In genomic region chr6:33249732-33250625, GRCh38 we compare ENCODE assay signal across 8 cellular contexts. TPM values are rescaled to one million over a fixed set of nuclear protein-coding genes. Genes with fewer than 3 reads are reported as not detected.
DNase-seq lines count a peak whose midpoint lies in the region; ATAC-seq and TF ChIP-seq lines count a peak whose summit lies in the region.

No MANE protein-coding gene starts in this region.

- no peaks in the 10 kb centered on the region for H3K27me3 Mint-ChIP-seq in CD4-positive, CD25-positive, alpha-beta regulatory T cell
- no peaks in the 10 kb centered on the region for H3K27me3 Mint-ChIP-seq in activated CD8-positive, alpha-beta T cell treated with anti-CD3 and anti-CD28 coated beads for 36 hours
- H3K27me3 Mint-ChIP-seq in progenitor cell of endocrine pancreas = peaks cover 15% of the 10 kb centered on the region

- peak overlapping the region; percentile 89 for H3K4me3 ChIP-seq in CD4-positive, CD25-positive, alpha-beta regulatory T cell (ENCODE audit: low read depth, low read length)

- H3K4me3 Mint-ChIP-seq in CD4-positive, CD25-positive, alpha-beta regulatory T cell = peak overlapping the region; percentile 88 to 98 (median 90)
- peak overlapping the region; percentile 92 for H3K4me3 Mint-ChIP-seq in activated CD8-positive, alpha-beta T cell treated with anti-CD3 and anti-CD28 coated beads for 36 hours
- peak overlapping the region; percentile 73 for H3K4me3 Mint-ChIP-seq in progenitor cell of endocrine pancreas (ENCODE audit: low read depth)

- peaks cover 8% of the 10 kb centered on the region for H3K36me3 ChIP-seq in CD4-positive, CD25-positive, alpha-beta regulatory T cell (ENCODE audit: control insufficient read depth, insufficient read depth, low read length)

- H3K4me1 Mint-ChIP-seq in CD4-positive, CD25-positive, alpha-beta regulatory T cell = peaks cover 14 to 40% (median 27%) of the 10 kb centered on the region in 4 donors
- peaks cover 34% of the 10 kb centered on the region for H3K4me1 Mint-ChIP-seq in activated CD8-positive, alpha-beta T cell treated with anti-CD3 and anti-CD28 coated beads for 36 hours (ENCODE audit: low read depth)
- H3K4me1 Mint-ChIP-seq in progenitor cell of endocrine pancreas (ENCODE audit: low read depth) = peaks cover 18% of the 10 kb centered on the region

- no peaks in the 10 kb centered on the region for H3K9me3 Mint-ChIP-seq in CD4-positive, CD25-positive, alpha-beta regulatory T cell
- H3K9me3 Mint-ChIP-seq in activated CD8-positive, alpha-beta T cell treated with anti-CD3 and anti-CD28 coated beads for 36 hours = no peaks in the 10 kb centered on the region
- H3K9me3 Mint-ChIP-seq in progenitor cell of endocrine pancreas (ENCODE audit: low read depth) = no peaks in the 10 kb centered on the region

- peak overlapping the region; percentile 92 to 97 (median 97) for H3K27ac Mint-ChIP-seq in CD4-positive, CD25-positive, alpha-beta regulatory T cell
- peak overlapping the region; percentile 95 for H3K27ac Mint-ChIP-seq in activated CD8-positive, alpha-beta T cell treated with anti-CD3 and anti-CD28 coated beads for 36 hours
- H3K27ac Mint-ChIP-seq in progenitor cell of endocrine pancreas = peak overlapping the region; percentile 49

- DNase-seq in CD4-positive, CD25-positive, alpha-beta regulatory T cell = no peak
- DNase-seq in activated CD8-positive, alpha-beta T cell treated with anti-CD3 and anti-CD28 coated beads for 36 hours = peak; percentile 28
- peak; percentile 56 for DNase-seq in glomerular visceral epithelial cell (ENCODE audit: extremely low spot score)
- no peak for DNase-seq in progenitor cell of endocrine pancreas (ENCODE audit: low spot score, unreplicated experiment)
- no peak for DNase-seq in GM19240 (ENCODE audit: insufficient read length, low spot score)
- no peak for DNase-seq in activated gamma-delta T cell treated with Interleukin-2 at 50 U/mL for 16 hours
- no peak for DNase-seq in middle frontal gyrus (ENCODE audit: extremely low spot score, low spot score)

- H3K27ac ChIP-seq in CD4-positive, CD25-positive, alpha-beta regulatory T cell (ENCODE audit: insufficient read depth, low read length, poor library complexity, severe bottlenecking) = peak overlapping the region; percentile 97

- no peaks in the 10 kb centered on the region for H3K27me3 ChIP-seq in CD4-positive, CD25-positive, alpha-beta regulatory T cell (ENCODE audit: control insufficient read depth, insufficient read depth, low read length)

- TF ChIP-seq CTCF in activated CD8-positive, alpha-beta T cell treated with anti-CD3 and anti-CD28 coated beads for 36 hours (IDR thresholded peaks at IDR 0.05) = no peak
- no peak for TF ChIP-seq CTCF in progenitor cell of endocrine pancreas (IDR thresholded peaks at IDR 0.05; ENCODE audit: unreplicated experiment)

- H3K4me1 ChIP-seq in CD4-positive, CD25-positive, alpha-beta regulatory T cell (ENCODE audit: control insufficient read depth, insufficient read depth, low read length, poor library complexity, severe bottlenecking) = peaks cover 27% of the 10 kb centered on the region

- POLR2A ChIA-PET in activated CD8-positive, alpha-beta T cell treated with anti-CD3 and anti-CD28 coated beads for 36 hours (lab: Charles Lee) = interaction anchor here (0.5 to 5.2 kb wide), 19 partner anchors 9 to 445 kb away, joined by 3 to 53 read pairs (median 6); partner anchors contain the start of genes B3GALT4, HSD17B8, RING1 and RPS18

- intact Hi-C loops in activated CD8-positive, alpha-beta T cell treated with anti-CD3 and anti-CD28 coated beads for 36 hours (cut with micrococcal nuclease) = loop anchor here (2.0 to 10.0 kb wide), 4 partner anchors 38 to 245 kb away; partner anchors contain the start of gene HLA-DOA

- H3K36me3 Mint-ChIP-seq in CD4-positive, CD25-positive, alpha-beta regulatory T cell = peaks cover 17% of the 10 kb centered on the region
- peaks cover 28% of the 10 kb centered on the region for H3K36me3 Mint-ChIP-seq in activated CD8-positive, alpha-beta T cell treated with anti-CD3 and anti-CD28 coated beads for 36 hours (ENCODE audit: low read depth)
- H3K36me3 Mint-ChIP-seq in progenitor cell of endocrine pancreas (ENCODE audit: insufficient read depth) = peaks cover 14% of the 10 kb centered on the region

- ATAC-seq in CD4-positive, CD25-positive, alpha-beta regulatory T cell (ENCODE audit: low read depth in 2 of 2) = no peak
- peak; percentile 1 for ATAC-seq in HG02759 (IDR thresholded peaks at IDR 0.05; ENCODE audit: unreplicated experiment)
- ATAC-seq in activated CD8-positive, alpha-beta T cell treated with anti-CD3 and anti-CD28 coated beads for 36 hours = no peak

- H3K9me3 ChIP-seq in CD4-positive, CD25-positive, alpha-beta regulatory T cell (ENCODE audit: control insufficient read depth in 2 of 2, low read length in 2 of 2) = no peaks in the 10 kb centered on the region

- CTCF ChIA-PET in activated CD8-positive, alpha-beta T cell treated with anti-CD3 and anti-CD28 coated beads for 36 hours (lab: Charles Lee) = interaction anchor here (0.6 to 5.2 kb wide), 20 partner anchors 12 to 266 kb away, joined by 3 to 75 read pairs (median 8); partner anchors contain the start of genes RING1, RPS18, RXRB and SLC39A7

RNA-seq across cellular contexts. Expression of gene VPS52, which starts 21.7 kb away (rescaled TPM):
- 70.6 TPM for total RNA-seq in CD4-positive, CD25-positive, alpha-beta regulatory T cell
- polyA plus RNA-seq in CD4-positive, CD25-positive, alpha-beta regulatory T cell = 10 to 100 TPM; 12.4 to 17.4 (median 15.0) TPM
- total RNA-seq in activated CD8-positive, alpha-beta T cell treated with anti-CD3 and anti-CD28 coated beads for 36 hours = 10 to 100 TPM; 31.2 to 34.3 TPM
- total RNA-seq in progenitor cell of endocrine pancreas = 77.2 and 81.7 TPM in 2 replicates

RNA-seq across cellular contexts. Expression of gene RPS18, which starts 21.9 kb away (rescaled TPM):
- 2,198 TPM for total RNA-seq in CD4-positive, CD25-positive, alpha-beta regulatory T cell
- over 10,000 TPM in 1 of 4 donors, 1,000 to 10,000 TPM in 3; 7,008 to 10,525 (median 8,528) TPM for polyA plus RNA-seq in CD4-positive, CD25-positive, alpha-beta regulatory T cell
- 1,000 to 10,000 TPM; 4,910 to 4,938 TPM for total RNA-seq in activated CD8-positive, alpha-beta T cell treated with anti-CD3 and anti-CD28 coated beads for 36 hours
- total RNA-seq in progenitor cell of endocrine pancreas = 1,974 and 2,131 TPM in 2 replicates

RNA-seq across cellular contexts. Expression of gene B3GALT4, which starts 26.9 kb away (rescaled TPM):
- total RNA-seq in CD4-positive, CD25-positive, alpha-beta regulatory T cell = 17.5 TPM
- 10 to 100 TPM; 27.5 to 35.9 (median 31.2) TPM for polyA plus RNA-seq in CD4-positive, CD25-positive, alpha-beta regulatory T cell
- 1 to 10 TPM; 3.6 to 4.2 TPM for total RNA-seq in activated CD8-positive, alpha-beta T cell treated with anti-CD3 and anti-CD28 coated beads for 36 hours
- total RNA-seq in progenitor cell of endocrine pancreas = 5.3 and 5.7 TPM in 2 replicates

RNA-seq across cellular contexts. Expression of gene WDR46, which starts 39.1 kb away (rescaled TPM):
- total RNA-seq in CD4-positive, CD25-positive, alpha-beta regulatory T cell = 31.5 TPM
- 10 to 100 TPM; 50.6 to 54.0 (median 52.0) TPM for polyA plus RNA-seq in CD4-positive, CD25-positive, alpha-beta regulatory T cell
- 10 to 100 TPM; 64.0 to 72.2 TPM for total RNA-seq in activated CD8-positive, alpha-beta T cell treated with anti-CD3 and anti-CD28 coated beads for 36 hours
- 47.5 and 53.4 TPM in 2 replicates for total RNA-seq in progenitor cell of endocrine pancreas

RNA-seq across cellular contexts. Expression of gene PFDN6, which starts 39.4 kb away (rescaled TPM):
- 20.0 TPM for total RNA-seq in CD4-positive, CD25-positive, alpha-beta regulatory T cell
- 10 to 100 TPM; 33.7 to 47.0 (median 38.4) TPM for polyA plus RNA-seq in CD4-positive, CD25-positive, alpha-beta regulatory T cell
- total RNA-seq in activated CD8-positive, alpha-beta T cell treated with anti-CD3 and anti-CD28 coated beads for 36 hours = 10 to 100 TPM; 78.1 to 92.3 TPM
- total RNA-seq in progenitor cell of endocrine pancreas = 46.1 and 52.1 TPM in 2 replicates

Comparison
In these comparisons a context has a peak if more than half of its experiments do, and no peak if none do; other contexts are left out.
1. DNase-seq: peak in activated CD8-positive, alpha-beta T cell treated with anti-CD3 and anti-CD28 coated beads for 36 hours (single experiment) and glomerular visceral epithelial cell (single experiment); none in CD4-positive, CD25-positive, alpha-beta regulatory T cell (0 of 3), progenitor cell of endocrine pancreas (single experiment), GM19240 (single experiment), activated gamma-delta T cell treated with Interleukin-2 at 50 U/mL for 16 hours (single experiment) and middle frontal gyrus (single experiment).
2. Peak in every context shown above with its lines, with median percentiles within 50 percentile points of each other: H3K27ac Mint-ChIP-seq and H3K4me3 Mint-ChIP-seq.